8 cellular contexts compared by ENCODE assay signal in genomic region chr15:73927003-73927475, GRCh38. TPM values are rescaled to one million over a fixed set of nuclear protein-coding genes. Genes with fewer than 3 reads are reported as not detected.
DNase-seq lines count a peak whose midpoint lies in the region; ATAC-seq, FAIRE-seq and TF ChIP-seq lines count a peak whose summit lies in the region.

No MANE protein-coding gene starts in this region.

- FAIRE-seq in frontal cortex (lab: Jason Lieb, UNC): no peak

- no peaks in the 10 kb centered on the region for H3K36me3 Mint-ChIP-seq in Caco-2 (ENCODE audit: insufficient read depth, unreplicated experiment)
- H3K36me3 Mint-ChIP-seq in activated T-cell treated with anti-CD3 and anti-CD28 coated beads, Interleukin-2, amount 50 U/mL, for 4 hours (ENCODE audit: insufficient read depth): no peaks in the 10 kb centered on the region

- intact Hi-C loops in Caco-2 (cut with micrococcal nuclease; ENCODE audit: unreplicated experiment): no loop called here

- CTCF ChIA-PET in Caco-2 (lab: Charles Lee): interaction anchor here (0.8 to 2.6 kb wide), 8 partner anchors 8 to 53 kb away, joined by 3 to 14 read pairs (median 6); partner anchors contain the start of gene TBC1D21

- H3K36me3 ChIP-seq in Caco-2 (ENCODE audit: control insufficient read depth, insufficient read depth, low read length): no peaks in the 10 kb centered on the region

- H3K27me3 Mint-ChIP-seq in Caco-2 (ENCODE audit: insufficient read depth, unreplicated experiment): peaks cover 10% of the 10 kb centered on the region
- peaks cover 2% of the 10 kb centered on the region for H3K27me3 Mint-ChIP-seq in activated T-cell treated with anti-CD3 and anti-CD28 coated beads, Interleukin-2, amount 50 U/mL, for 4 hours (ENCODE audit: low read depth)

- peak; percentile 21 to 29 for ATAC-seq in activated T-cell treated with anti-CD3 and anti-CD28 coated beads, Interleukin-2, amount 50 U/mL, for 4 hours
- ATAC-seq in omental fat pad (ENCODE audit: low FRiP score): peak; percentile 37
- no peak for ATAC-seq in HG03025 (IDR thresholded peaks at IDR 0.05; ENCODE audit: low FRiP score, unreplicated experiment)
- no peak for ATAC-seq in HG03521 (IDR thresholded peaks at IDR 0.05; ENCODE audit: unreplicated experiment)
- no peak for ATAC-seq in GM18520 (IDR thresholded peaks at IDR 0.05; ENCODE audit: unreplicated experiment)

- peaks cover 6% of the 10 kb centered on the region for H3K4me1 ChIP-seq in Caco-2

- BruUV-seq in Caco-2 (replicated peaks; lab: Mats Ljungman, UMichigan): no TSS peak

- H3K4me3 ChIP-seq in Caco-2 (ENCODE audit: low read depth, low read length): peak overlapping the region; percentile 55

- peak; percentile 53 to 55 for DNase-seq in Caco-2
- peak; percentile 26 to 92 (median 88) for DNase-seq in NCI-H1417 (lab: John Stamatoyannopoulos, UW)
- DNase-seq in activated T-cell treated with anti-CD3 and anti-CD28 coated beads, Interleukin-2, amount 50 U/mL, for 4 hours: peak; percentile 36
- DNase-seq in frontal cortex (ENCODE audit: low spot score in 2 of 2): peak; percentile 62 to 74
- no peak for DNase-seq in omental fat pad (ENCODE audit: low spot score)

- peak overlapping the region; percentile 73 for H3K4me3 Mint-ChIP-seq in Caco-2 (ENCODE audit: unreplicated experiment)
- H3K4me3 Mint-ChIP-seq in activated T-cell treated with anti-CD3 and anti-CD28 coated beads, Interleukin-2, amount 50 U/mL, for 4 hours: peak overlapping the region; percentile 50

- no peaks in the 10 kb centered on the region for H3K9me3 ChIP-seq in Caco-2

- no peaks in the 10 kb centered on the region for H3K9me3 Mint-ChIP-seq in Caco-2 (ENCODE audit: unreplicated experiment)
- H3K9me3 Mint-ChIP-seq in activated T-cell treated with anti-CD3 and anti-CD28 coated beads, Interleukin-2, amount 50 U/mL, for 4 hours: no peaks in the 10 kb centered on the region

- no peaks in the 10 kb centered on the region for H3K4me1 Mint-ChIP-seq in Caco-2 (ENCODE audit: low read depth, unreplicated experiment)
- H3K4me1 Mint-ChIP-seq in activated T-cell treated with anti-CD3 and anti-CD28 coated beads, Interleukin-2, amount 50 U/mL, for 4 hours (ENCODE audit: low read depth): peaks cover 33% of the 10 kb centered on the region

- TF ChIP-seq CTCF in Caco-2 (IDR thresholded peaks at IDR 0.05; ENCODE audit: insufficient read depth in 1 of 2, low read depth in 1 of 2, low read length in 1 of 2, severe bottlenecking in 1 of 2, unreplicated experiment in 1 of 2) (no peak), omental fat pad (IDR thresholded peaks at IDR 0.05) (no peak)

- POLR2A ChIA-PET in Caco-2 (lab: Charles Lee): no interaction called here

- no peaks in the 10 kb centered on the region for H3K27me3 ChIP-seq in Caco-2 (replicated peaks; ENCODE audit: control insufficient read depth, insufficient read depth, low read length)

- no peak overlapping the region for H3K27ac Mint-ChIP-seq in Caco-2 (ENCODE audit: unreplicated experiment)

RNA-seq across cellular contexts. Expression of gene LOXL1, which starts 0.8 kb away (rescaled TPM):
- total RNA-seq in Caco-2 (2022): 1.3 and 3.7 TPM in 2 replicates
- 1 to 10 TPM in 1 of 3 donors, under 1 TPM in 2; 0.65 to 1.2 (median 0.81) TPM for total RNA-seq in activated T-cell treated with anti-CD3 and anti-CD28 coated beads, Interleukin-2, amount 50 U/mL, for 4 hours
- total RNA-seq in frontal cortex: 2.4 TPM
- total RNA-seq in omental fat pad: 10 to 100 TPM in 1 of 4 donors, 1 to 10 TPM in 3; 6.2 to 12.9 (median 8.6) TPM

RNA-seq across cellular contexts. Expression of gene TBC1D21, which starts 53.7 kb away (rescaled TPM):
- total RNA-seq in Caco-2 (2022) (not detected in 2 replicates), frontal cortex (not detected), omental fat pad (not detected)
- total RNA-seq in activated T-cell treated with anti-CD3 and anti-CD28 coated beads, Interleukin-2, amount 50 U/mL, for 4 hours: not detected

Comparison
In these comparisons a context has a peak if more than half of its experiments do, and no peak if none do; other contexts are left out.
1. ATAC-seq: peak in activated T-cell treated with anti-CD3 and anti-CD28 coated beads, Interleukin-2, amount 50 U/mL, for 4 hours (2 of 2) and omental fat pad (single experiment); none in HG03025 (single experiment), HG03521 (single experiment) and GM18520 (single experiment).